Comparison of ENCODE assay signal across 15 cellular contexts in the genomic region with DNA sequence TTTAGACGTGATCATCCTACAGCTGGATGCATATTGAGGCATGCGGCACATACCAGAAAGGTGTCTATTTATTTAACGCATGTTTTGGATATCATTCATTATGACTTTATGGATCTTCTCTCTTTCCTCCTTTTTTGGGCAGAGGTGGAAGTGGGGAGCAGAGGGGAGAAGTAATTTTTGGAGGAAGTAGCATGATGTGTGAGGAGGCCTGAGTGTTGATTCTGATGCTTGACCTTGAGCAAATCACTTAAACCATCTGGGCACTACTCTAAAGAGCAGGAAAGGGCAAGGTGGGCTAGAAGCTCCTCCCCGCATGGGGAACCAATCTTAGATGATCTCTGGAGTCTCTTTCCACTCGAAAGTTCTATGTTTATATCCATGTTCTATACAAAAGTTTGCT.
DNase-seq lines count a peak whose midpoint lies in the region; ATAC-seq and TF ChIP-seq lines count a peak whose summit lies in the region.
"Had no signal": no experiment of that assay in that cellular context is flagged by ENCODE, and none has a peak within 500 bp of the region (broad histone marks: within the 10 kb centered on the region; RNA-seq: fewer than 3 reads in every experiment).

No MANE protein-coding gene starts in this region.

- H2AFZ ChIP-seq in PC-9 = no peak overlapping the region

- H3K79me2 ChIP-seq in PC-9 (ENCODE audit: low read depth) = peaks cover 14% of the 10 kb centered on the region; the same call in 1 of the 2 replicates

- H4K20me1 ChIP-seq in PC-9 (ENCODE audit: insufficient read depth) = no peaks in the 10 kb centered on the region
- H4K20me1 ChIP-seq: BLaER1 had no signal

- DNase-seq in Caki2 (ENCODE audit: low read depth) (peak; percentile 42), PC-9 (no peak), foreskin fibroblast (no peak), right lobe of liver (no peak), stomach (no peak), putamen (ENCODE audit: low spot score) (no peak), left lung (no peak)
- DNase-seq: activated naive CD4-positive, alpha-beta T cell treated with anti-CD3 and anti-CD28 coated beads for 36 hours; kidney glomerular epithelial cell; NCI-H1105; NCI-H510A treated with DMSO at 0.1 percent for 48 hours; nucleus accumbens had no signal

- H3K9me3 ChIP-seq in PC-9 (ENCODE audit: insufficient read depth, low read depth) (no peaks in the 10 kb centered on the region), right lobe of liver (no peaks in the 10 kb centered on the region), stomach (no peaks in the 10 kb centered on the region), left lung (no peaks in the 10 kb centered on the region)
- H3K9me3 ChIP-seq: BLaER1 had no signal

- H3K4me1 ChIP-seq in PC-9 (replicated peaks; ENCODE audit: insufficient read depth) = peaks cover 37% of the 10 kb centered on the region
- peaks cover 29% of the 10 kb centered on the region for H3K4me1 ChIP-seq in rectal smooth muscle tissue (ENCODE audit: control insufficient read depth, insufficient read depth, low read length)
- H3K4me1 ChIP-seq in right lobe of liver = peaks cover 0 to 7% (median 0%) of the 10 kb centered on the region in 4 donors
- peaks cover 0 to 28% (median 12%) of the 10 kb centered on the region in 4 donors for H3K4me1 ChIP-seq in stomach
- peaks cover 4 to 56% of the 10 kb centered on the region in 2 donors for H3K4me1 ChIP-seq in left lung

- H3K4me3 ChIP-seq in PC-9 = peak overlapping the region; percentile 64; the same call in 1 of the 2 replicates
- H3K4me3 ChIP-seq in foreskin fibroblast (ENCODE audit: low read depth in 1 of 2, low read length in 2 of 2) = peak overlapping the region; percentile 9 to 66
- H3K4me3 ChIP-seq in rectal smooth muscle tissue (ENCODE audit: low read length) = peak overlapping the region; percentile 1
- no peak overlapping the region for H3K4me3 ChIP-seq in right lobe of liver
- peak overlapping the region in 2 of 4 donors; percentile 38 to 40 for H3K4me3 ChIP-seq in stomach
- peak overlapping the region in 1 of 2 donors; percentile 54 for H3K4me3 ChIP-seq in left lung
- H3K4me3 ChIP-seq: BLaER1 had no signal

- peaks cover 14% of the 10 kb centered on the region for H3F3A ChIP-seq in PC-9 (ENCODE audit: insufficient read depth, low read depth)

- POLR2A ChIA-PET in PC-9 (lab: Charles Lee; ENCODE audit: unreplicated experiment) = no interaction called here

- CTCF ChIA-PET in PC-9 (lab: Charles Lee) = no interaction called here

- WGBS in right lobe of liver (ENCODE audit: insufficient coverage, low coverage, low lambda C conversion rate, missing lambda C conversion rate) = 57% methylated on average over 5 of the region's 5 CpGs
- 81 to 84% (median 84%) methylated on average over 5 of the region's 5 CpGs for WGBS in stomach, 5 donors

- in situ Hi-C loops in Caki2 (cut with HindIII; ENCODE audit: low pct_unique_long_range_greater_than_20kb, low sequenced_read_pairs) = no loop called here

- H3K27me3 ChIP-seq in PC-9 (ENCODE audit: insufficient read depth, low read depth) = no peaks in the 10 kb centered on the region
- H3K27me3 ChIP-seq in rectal smooth muscle tissue (ENCODE audit: control insufficient read depth, insufficient read depth, low read length) = no peaks in the 10 kb centered on the region
- H3K27me3 ChIP-seq in right lobe of liver = peaks cover 0 to 6% of the 10 kb centered on the region in 2 donors
- H3K27me3 ChIP-seq in stomach = no peaks in the 10 kb centered on the region
- no peaks in the 10 kb centered on the region for H3K27me3 ChIP-seq in left lung
- H3K27me3 ChIP-seq: BLaER1 had no signal

- H3K36me3 ChIP-seq in PC-9 (ENCODE audit: low read depth) (no peaks in the 10 kb centered on the region), rectal smooth muscle tissue (ENCODE audit: control insufficient read depth, insufficient read depth, low read length) (no peaks in the 10 kb centered on the region), right lobe of liver (no peaks in the 10 kb centered on the region), stomach (no peaks in the 10 kb centered on the region), left lung (no peaks in the 10 kb centered on the region)
- H3K36me3 ChIP-seq: BLaER1 had no signal

- BruUV-seq in PC-9 (replicated peaks; lab: Mats Ljungman, UMichigan) = no TSS peak

- H3K9me2 ChIP-seq in PC-9 (ENCODE audit: insufficient read depth) = no peaks in the 10 kb centered on the region

- ATAC-seq in right lobe of liver (no peak), left lung (no peak)
- ATAC-seq: stimulated activated effector memory CD8-positive, alpha-beta T cell treated with anti-CD3 and anti-CD28 coated beads, Interleukin-12 subunit alpha, Interleukin-12 subunit beta, amount 100 ng/mL, for 72 hours had no signal

- H3K9ac ChIP-seq in rectal smooth muscle tissue (ENCODE audit: low read length) = no peak overlapping the region
- H3K9ac ChIP-seq: BLaER1 had no signal

- TF ChIP-seq CTCF in PC-9 (conservative IDR thresholded peaks at IDR 0.05) (no peak), foreskin fibroblast (IDR thresholded peaks at IDR 0.05; ENCODE audit: low read depth, low read length) (no peak), right lobe of liver (IDR thresholded peaks at IDR 0.05) (no peak), stomach (IDR thresholded peaks at IDR 0.05) (no peak), left lung (IDR thresholded peaks at IDR 0.05) (no peak)

- peak overlapping the region; percentile 92 for H3K4me2 ChIP-seq in PC-9
- H3K4me2 ChIP-seq: BLaER1 had no signal

- intact Hi-C loops in PC-9 (cut with micrococcal nuclease; ENCODE audit: unreplicated experiment) = no loop called here
- intact Hi-C loops in right lobe of liver (cut with DNase I) = no loop called here
- intact Hi-C loops in stomach (cut with DNase I; ENCODE audit: low total_unique reads) = no loop called here
- intact Hi-C loops in left lung (cut with DNase I) = no loop called here

- TF ChIP-seq POLR2A in right lobe of liver (IDR thresholded peaks at IDR 0.05) (no peak), stomach (IDR thresholded peaks at IDR 0.05) (no peak)

- H3K27ac ChIP-seq in PC-9 (no peak overlapping the region), rectal smooth muscle tissue (ENCODE audit: low read depth, low read length) (peak overlapping the region; percentile 94), right lobe of liver (no peak overlapping the region), stomach (peak overlapping the region in 1 of 5 donors; percentile 85), left lung (peak overlapping the region in 1 of 2 donors; percentile 41)
- H3K27ac ChIP-seq: BLaER1 had no signal

- no peak for TF ChIP-seq EP300 in stomach (IDR thresholded peaks at IDR 0.05)

Comparison
In these comparisons a context has a peak if more than half of its experiments do, and no peak if none do; other contexts are left out.
1. H3K4me3 ChIP-seq: peak in PC-9 (single experiment), foreskin fibroblast (2 of 2) and rectal smooth muscle tissue (single experiment); none in right lobe of liver (0 of 3).